Comparison of ENCODE assay signal across 8 cellular contexts in the genomic region with DNA sequence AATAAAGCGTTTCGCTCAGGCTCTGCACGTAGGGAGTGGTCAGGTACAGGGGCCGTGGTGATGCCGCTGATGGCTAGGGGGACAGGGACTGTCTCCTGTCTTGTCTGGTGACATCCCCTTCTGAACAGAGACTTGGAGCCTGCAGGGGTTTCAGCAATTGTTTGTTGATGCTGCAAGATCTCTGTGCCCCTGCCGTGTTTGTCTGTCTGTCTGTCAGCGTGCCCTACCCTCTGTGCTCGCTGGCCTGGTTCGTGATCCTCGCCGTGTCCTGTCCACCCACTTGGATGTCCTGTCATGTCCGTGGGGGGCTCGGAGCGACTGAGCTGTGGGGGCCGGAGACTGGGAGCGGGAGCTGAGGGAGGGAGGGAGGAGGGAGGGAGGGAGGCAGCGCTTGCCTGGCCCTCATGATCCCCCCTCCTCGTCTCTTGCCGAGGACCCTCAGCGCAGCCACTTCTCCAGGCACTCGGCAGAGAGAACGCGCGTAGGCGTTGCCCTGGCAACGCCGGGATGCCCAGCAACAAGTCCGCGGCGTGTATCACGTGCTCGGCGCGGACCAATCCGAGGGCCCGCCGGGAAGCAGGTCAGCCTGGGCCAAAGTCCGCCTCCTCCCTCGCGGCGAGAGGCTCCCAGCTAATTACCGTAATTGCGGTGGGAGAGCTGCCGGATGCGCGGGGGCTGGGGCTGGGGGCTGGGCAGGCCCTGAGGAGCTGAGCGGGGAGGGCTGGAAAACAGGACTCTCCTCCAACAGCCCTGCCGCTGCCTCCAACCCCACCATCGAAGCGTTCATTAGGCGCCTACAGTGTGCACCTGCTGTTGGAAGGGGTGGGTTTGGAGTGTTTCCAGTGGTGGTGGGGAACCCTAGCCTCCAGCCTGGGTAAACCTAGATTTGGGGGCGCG. TPM values are rescaled to one million over a fixed set of nuclear protein-coding genes. Genes with fewer than 3 reads are reported as not detected.
DNase-seq lines count a peak whose midpoint lies in the region; ATAC-seq and TF ChIP-seq lines count a peak whose summit lies in the region.

No MANE protein-coding gene starts in this region.

- peak overlapping the region; percentile 45 for H3K4me2 ChIP-seq in mammary epithelial cell (ENCODE audit: insufficient read depth, low read depth, low read length)

- H3K27me3 ChIP-seq in mammary epithelial cell (ENCODE audit: insufficient read depth, low read length) (no peaks in the 10 kb centered on the region), gastrocnemius medialis (peaks cover 0 to 17% (median 8%) of the 10 kb centered on the region in 3 donors)

- H3K9me3 Mint-ChIP-seq in WTC11 = no peaks in the 10 kb centered on the region

- H3K9me3 ChIP-seq in mammary epithelial cell (replicated peaks; ENCODE audit: insufficient read depth, low read length) (no peaks in the 10 kb centered on the region), iPS-18c (ENCODE audit: control insufficient read depth, insufficient read depth, low read length) (no peaks in the 10 kb centered on the region), gastrocnemius medialis (no peaks in the 10 kb centered on the region)

- no peak overlapping the region for H3K9ac ChIP-seq in mammary epithelial cell (ENCODE audit: insufficient read depth, low read length)

- H3K36me3 Mint-ChIP-seq in WTC11 = no peaks in the 10 kb centered on the region

- ATAC-seq in WTC11 (peak; percentile 94), gastrocnemius medialis (peak; percentile 74 to 76)

- no peak for TF ChIP-seq CTCF in WTC11 (IDR thresholded peaks at IDR 0.05)
- no peak for TF ChIP-seq CTCF in mammary epithelial cell (conservative IDR thresholded peaks at IDR 0.05 in 1 of 2, IDR thresholded peaks at IDR 0.05 in 1 of 2; ENCODE audit: extremely low read depth in 1 of 2, insufficient read depth in 1 of 2, low read depth in 1 of 2, low read length in 2 of 2)
- no peak for TF ChIP-seq CTCF in gastrocnemius medialis (IDR thresholded peaks at IDR 0.05 in 4 of 5, conservative IDR thresholded peaks at IDR 0.05 in 1 of 5)

- no peaks in the 10 kb centered on the region for H3K36me3 ChIP-seq in mammary epithelial cell (ENCODE audit: insufficient read depth, low read length)
- no peaks in the 10 kb centered on the region for H3K36me3 ChIP-seq in gastrocnemius medialis

- H3K4me3 ChIP-seq in mammary epithelial cell (replicated peaks in 1 of 3; ENCODE audit: insufficient read depth in 1 of 3, low read depth in 2 of 3, low read length in 3 of 3) = peak overlapping the region in 1 of 3 experiments; percentile 29
- peak overlapping the region; percentile 38 for H3K4me3 ChIP-seq in iPS-18c (ENCODE audit: insufficient read depth, low read depth, low read length)
- H3K4me3 ChIP-seq in gastrocnemius medialis = peak overlapping the region; percentile 40 to 53 (median 43)

- no peaks in the 10 kb centered on the region for H4K20me1 ChIP-seq in mammary epithelial cell (ENCODE audit: insufficient read depth, low read length)

- CTCF ChIA-PET in HEK293T (lab: Yijun Ruan, JAX) (interaction anchor here (1.3 kb wide), 1 partner anchor 15 kb away, joined by 4 read pairs; no protein-coding TSS in a partner anchor), WTC11 (lab: Charles Lee) (interaction anchor here (0.5 to 2.1 kb wide), 5 partner anchors 9 to 362 kb away, joined by 3 to 19 read pairs (median 4); partner anchors contain the start of gene FEM1A), mammary epithelial cell (lab: Charles Lee; ENCODE audit: low non-redundant PET) (no interaction called here)

- WGBS in mammary epithelial cell (ENCODE audit: low coverage, missing lambda C conversion rate) = 5% methylated on average over 9 of the region's 53 CpGs

- peak overlapping the region; percentile 43 for H2AFZ ChIP-seq in mammary epithelial cell (ENCODE audit: low read depth, low read length)

- peaks cover 6% of the 10 kb centered on the region for H3K4me1 Mint-ChIP-seq in WTC11

- intact Hi-C loops in mammary epithelial cell (cut with micrococcal nuclease) (no loop called here), gastrocnemius medialis (cut with DNase I; ENCODE audit: low total_unique reads) (no loop called here)

- TF ChIP-seq POLR2A in gastrocnemius medialis (IDR thresholded peaks at IDR 0.05) = no peak

- H3K27ac ChIP-seq in mammary epithelial cell (ENCODE audit: insufficient read depth, low read depth, low read length) = no peak overlapping the region
- H3K27ac ChIP-seq in gastrocnemius medialis = no peak overlapping the region

- in situ Hi-C loops in mammary epithelial cell (cut with MboI; ENCODE audit: low sequenced_read_pairs in 2 of 2) (no loop called here), gastrocnemius medialis (cut with MboI; ENCODE audit: low sequenced_read_pairs in 4 of 4) (no loop called here)

- DNase-seq in CD1c-positive myeloid dendritic cell (ENCODE audit: extremely low spot score) = peak; percentile 93
- DNase-seq in HEK293T (ENCODE audit: extremely low spot score) = peak; percentile 100
- DNase-seq in NCI-H2171 treated with DMSO at 0.1 percent for 48 hours (lab: John Stamatoyannopoulos, UW) = peak; percentile 83
- peak; percentile 96 for DNase-seq in WTC11 (ENCODE audit: low spot score)
- DNase-seq in mammary epithelial cell = peak; percentile 77
- peak; percentile 63 to 64 for DNase-seq in gastrocnemius medialis
- DNase-seq in cortex of kidney (lab: John Stamatoyannopoulos, UW) = no peak

- H3K79me2 ChIP-seq in mammary epithelial cell (ENCODE audit: insufficient read depth, low read length) = no peaks in the 10 kb centered on the region

- H3K4me3 Mint-ChIP-seq in WTC11 = peak overlapping the region; percentile 68

- peaks cover 25% of the 10 kb centered on the region for H3K27me3 Mint-ChIP-seq in WTC11 (ENCODE audit: low read depth)

- H3K27ac Mint-ChIP-seq in WTC11 = no peak overlapping the region

- POLR2A ChIA-PET in HEK293T (lab: Yijun Ruan, JAX) = no interaction called here
- POLR2A ChIA-PET in WTC11 (lab: Charles Lee) = interaction anchor here (0.7 to 1.7 kb wide), 2 partner anchors 10 to 31 kb away, joined by 3 to 4 read pairs; no protein-coding TSS in a partner anchor

- H3K4me1 ChIP-seq in mammary epithelial cell (ENCODE audit: insufficient read depth, low read length) (no peaks in the 10 kb centered on the region), gastrocnemius medialis (peaks cover 6 to 10% of the 10 kb centered on the region in 2 donors)

- BruUV-seq in mammary epithelial cell (replicated peaks; lab: Mats Ljungman, UMichigan) = no TSS peak

- dilution Hi-C loops in mammary epithelial cell (cut with HindIII; ENCODE audit: low sequenced_read_pairs) = no loop called here

TF ChIP-seq in HEK293T, 16 proteins besides CTCF, POLR2A, EP300 and RAD21:
- TF ChIP-seq SP1 (IDR thresholded peaks at IDR 0.05) = no peak
- no peak for TF ChIP-seq BHLHE40 (IDR thresholded peaks at IDR 0.05; ENCODE audit: borderline replicate concordance)
- TF ChIP-seq L3MBTL2 (conservative IDR thresholded peaks at IDR 0.05) = 0 out of 2 replicates have a peak, but pooled peaks have one; percentile 16
TF ChIP-seq in HEK293T: peak in this region for 1.

TF ChIP-seq in WTC11, 78 proteins besides CTCF, POLR2A, EP300 and RAD21 (continues in another document):
- TF ChIP-seq, protein P1, sequence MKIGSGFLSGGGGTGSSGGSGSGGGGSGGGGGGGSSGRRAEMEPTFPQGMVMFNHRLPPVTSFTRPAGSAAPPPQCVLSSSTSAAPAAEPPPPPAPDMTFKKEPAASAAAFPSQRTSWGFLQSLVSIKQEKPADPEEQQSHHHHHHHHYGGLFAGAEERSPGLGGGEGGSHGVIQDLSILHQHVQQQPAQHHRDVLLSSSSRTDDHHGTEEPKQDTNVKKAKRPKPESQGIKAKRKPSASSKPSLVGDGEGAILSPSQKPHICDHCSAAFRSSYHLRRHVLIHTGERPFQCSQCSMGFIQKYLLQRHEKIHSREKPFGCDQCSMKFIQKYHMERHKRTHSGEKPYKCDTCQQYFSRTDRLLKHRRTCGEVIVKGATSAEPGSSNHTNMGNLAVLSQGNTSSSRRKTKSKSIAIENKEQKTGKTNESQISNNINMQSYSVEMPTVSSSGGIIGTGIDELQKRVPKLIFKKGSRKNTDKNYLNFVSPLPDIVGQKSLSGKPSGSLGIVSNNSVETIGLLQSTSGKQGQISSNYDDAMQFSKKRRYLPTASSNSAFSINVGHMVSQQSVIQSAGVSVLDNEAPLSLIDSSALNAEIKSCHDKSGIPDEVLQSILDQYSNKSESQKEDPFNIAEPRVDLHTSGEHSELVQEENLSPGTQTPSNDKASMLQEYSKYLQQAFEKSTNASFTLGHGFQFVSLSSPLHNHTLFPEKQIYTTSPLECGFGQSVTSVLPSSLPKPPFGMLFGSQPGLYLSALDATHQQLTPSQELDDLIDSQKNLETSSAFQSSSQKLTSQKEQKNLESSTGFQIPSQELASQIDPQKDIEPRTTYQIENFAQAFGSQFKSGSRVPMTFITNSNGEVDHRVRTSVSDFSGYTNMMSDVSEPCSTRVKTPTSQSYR (CRISPR knock-in tag; IDR thresholded peaks at IDR 0.05) = peak; percentile 81; the same call in 1 of the 2 replicates
- peak; percentile 84 for TF ChIP-seq NFYB (CRISPR knock-in tag; conservative IDR thresholded peaks at IDR 0.05; ENCODE audit: low read depth)
- no peak for TF ChIP-seq ZNF416 (CRISPR knock-in tag; IDR thresholded peaks at IDR 0.05)
- no peak; the same call in 1 of the 2 replicates for TF ChIP-seq TEAD1 (CRISPR knock-in tag; IDR thresholded peaks at IDR 0.05)
- peak; percentile 98 for TF ChIP-seq USF1 (CRISPR knock-in tag; IDR thresholded peaks at IDR 0.05)
- peak; percentile 24; the same call in 1 of the 2 replicates for TF ChIP-seq FOXP1 (CRISPR knock-in tag; IDR thresholded peaks at IDR 0.05; ENCODE audit: borderline replicate concordance)

RNA-seq across cellular contexts. Expression of gene FEM1A, which starts 31.9 kb away (rescaled TPM):
- total RNA-seq in WTC11 (2021) (15.7 to 16.1 TPM (median 15.8 TPM) in 3 replicates), mammary epithelial cell (10 to 100 TPM; 12.8 to 17.5 TPM), gastrocnemius medialis (100 to 1,000 TPM; 246 to 360 (median 300) TPM)
- 6.0 TPM for polyA plus RNA-seq in mammary epithelial cell
- 5.7 TPM for polyA minus RNA-seq in mammary epithelial cell

RNA-seq across cellular contexts. Expression of gene DPP9, which starts 36.0 kb away (rescaled TPM):
- total RNA-seq in WTC11 (2021) = 36.0 to 52.9 TPM (median 38.3 TPM) in 3 replicates
- total RNA-seq in mammary epithelial cell = 100 to 1,000 TPM; 156 to 242 TPM
- polyA plus RNA-seq in mammary epithelial cell = 31.5 TPM
- polyA minus RNA-seq in mammary epithelial cell = 95.5 TPM
- 100 to 1,000 TPM in 3 of 4 donors, 10 to 100 TPM in 1; 92.6 to 208 (median 148) TPM for total RNA-seq in gastrocnemius medialis

Comparison
In these comparisons a context has a peak if more than half of its experiments do, and no peak if none do; other contexts are left out.
1. RNA of gene FEM1A, which starts 31.9 kb away (total RNA-seq): 246 to 360 TPM in gastrocnemius medialis; 12.8 to 17.5 TPM in mammary epithelial cell and 15.7 to 16.1 TPM in WTC11; every median in the first group is over 10 times any median in the second.